In genomic region chr6:165426892-165427291, GRCh38 we compare ENCODE assay signal across 21 cellular contexts.
A peak's percentile ranks its signal among the peaks of the same experiment; 100 is the strongest.
DNase-seq lines count a peak whose midpoint lies in the region; ATAC-seq, FAIRE-seq and TF ChIP-seq lines count a peak whose summit lies in the region.
"Had no signal": no experiment of that assay in that cellular context is flagged by ENCODE, and none has a peak within 500 bp of the region (broad histone marks: within the 10 kb centered on the region; RNA-seq: fewer than 3 reads in every experiment).

No MANE protein-coding gene starts in this region.

- no peaks in the 10 kb centered on the region for H3K36me3 Mint-ChIP-seq in MCF 10A (ENCODE audit: insufficient read depth, unreplicated experiment)
- H3K36me3 Mint-ChIP-seq: CD8-positive, alpha-beta T cell had no signal

- BruUV-seq in MCF 10A (replicated peaks; lab: Mats Ljungman, UMichigan): no TSS peak

- H3K4me3 ChIP-seq in breast epithelium: no peak overlapping the region
- no peak overlapping the region for H3K4me3 ChIP-seq in bronchial epithelial cell (ENCODE audit: low read depth, low read length)
- no peak overlapping the region for H3K4me3 ChIP-seq in fibroblast of pulmonary artery (replicated peaks; ENCODE audit: low read depth, low read length)
- H3K4me3 ChIP-seq: A549; BLaER1 treated with 17β-estradiol and CSF1 and Interleukin-3, amounts not matched to agents 10 nM and 100 nM had no signal

- POLR2A ChIA-PET in MCF 10A (lab: Yijun Ruan, JAX): no interaction called here

- no peak overlapping the region for H3K27ac Mint-ChIP-seq in MCF 10A (ENCODE audit: low read depth, unreplicated experiment)
- H3K27ac Mint-ChIP-seq: B cell; CD4-positive, alpha-beta T cell; CD8-positive, alpha-beta T cell had no signal

- intact Hi-C loops in MCF 10A (cut with micrococcal nuclease): no loop called here
- intact Hi-C loops in breast epithelium (cut with DNase I; ENCODE audit: low total_unique reads): no loop called here

- H3K9me3 Mint-ChIP-seq in MCF 10A (ENCODE audit: unreplicated experiment): peaks cover 5% of the 10 kb centered on the region

- no peak overlapping the region for H3K27ac ChIP-seq in breast epithelium
- H3K27ac ChIP-seq: 22Rv1; A549; BLaER1 treated with 17β-estradiol and CSF1 and Interleukin-3, amounts not matched to agents 10 nM and 100 nM; C4-2B had no signal

- TF ChIP-seq CTCF in MCF 10A (IDR thresholded peaks at IDR 0.05; ENCODE audit: unreplicated experiment): no peak
- TF ChIP-seq CTCF in breast epithelium (IDR thresholded peaks at IDR 0.05): no peak
- TF ChIP-seq CTCF in bronchial epithelial cell (IDR thresholded peaks at IDR 0.05; ENCODE audit: insufficient read depth, low read length, severe bottlenecking): no peak
- TF ChIP-seq CTCF in fibroblast of pulmonary artery (IDR thresholded peaks at IDR 0.05; ENCODE audit: low read length, missing control alignments): no peak

- no peak for ATAC-seq in GM21717 (IDR thresholded peaks at IDR 0.05; ENCODE audit: unreplicated experiment)
- ATAC-seq: A549; CD8-positive, alpha-beta T cell had no signal

- DNase-seq in MCF 10A (ENCODE audit: unreplicated experiment) (peak; percentile 22), breast epithelium (ENCODE audit: low spot score in 2 of 2) (no peak), bronchial epithelial cell (ENCODE audit: low read depth) (peak; percentile 56), fibroblast of pulmonary artery (ENCODE audit: low read depth) (peak; percentile 12), NCI-H82 (lab: John Stamatoyannopoulos, UW) (no peak)
- DNase-seq: AML-193; Caco-2; Calu3; CD4-positive, alpha-beta T cell; CD8-positive, alpha-beta T cell; DMS79 treated with DMSO at 0.1 percent for 48 hours; GF-D8 had no signal

- H3K4me1 ChIP-seq in breast epithelium: no peaks in the 10 kb centered on the region
- H3K4me1 ChIP-seq: A549; BLaER1 treated with 17β-estradiol and CSF1 and Interleukin-3, amounts not matched to agents 10 nM and 100 nM; Caco-2 had no signal

- H3K27me3 Mint-ChIP-seq in MCF 10A (ENCODE audit: insufficient read depth, unreplicated experiment): no peaks in the 10 kb centered on the region
- H3K27me3 Mint-ChIP-seq: B cell; CD4-positive, alpha-beta T cell had no signal

- H3K4me1 Mint-ChIP-seq in MCF 10A (ENCODE audit: insufficient read depth, unreplicated experiment): no peaks in the 10 kb centered on the region
- H3K4me1 Mint-ChIP-seq: B cell had no signal

- FAIRE-seq in bronchial epithelial cell (lab: Jason Lieb, UNC): no peak
- FAIRE-seq: A549, D721Med, G401.6, GM12891 had no signal

- no peak overlapping the region for H3K4me3 Mint-ChIP-seq in MCF 10A (ENCODE audit: unreplicated experiment)
- H3K4me3 Mint-ChIP-seq: B cell; CD4-positive, alpha-beta T cell; CD8-positive, alpha-beta T cell had no signal

- CTCF ChIA-PET in MCF 10A (lab: Yijun Ruan, JAX): interaction anchor here (1.0 to 1.7 kb wide), 2 partner anchors 10 to 13 kb away, joined by 3 to 6 read pairs; no protein-coding TSS in a partner anchor

- H3K27me3 ChIP-seq in breast epithelium: no peaks in the 10 kb centered on the region
- no peaks in the 10 kb centered on the region for H3K27me3 ChIP-seq in bronchial epithelial cell (ENCODE audit: control insufficient read depth, insufficient read depth, low read length)
- H3K27me3 ChIP-seq: BLaER1 treated with 17β-estradiol and CSF1 and Interleukin-3, amounts not matched to agents 10 nM and 100 nM had no signal

- H3K9me3 ChIP-seq in breast epithelium: no peaks in the 10 kb centered on the region
- H3K9me3 ChIP-seq: A549, Caco-2 had no signal

- H3K36me3 ChIP-seq in breast epithelium (no peaks in the 10 kb centered on the region), bronchial epithelial cell (ENCODE audit: control insufficient read depth, insufficient read depth, low read length) (no peaks in the 10 kb centered on the region)
- H3K36me3 ChIP-seq: BLaER1 treated with 17β-estradiol and CSF1 and Interleukin-3, amounts not matched to agents 10 nM and 100 nM had no signal

- no peak for TF ChIP-seq POLR2A in breast epithelium (IDR thresholded peaks at IDR 0.05)

Comparison
In these comparisons a context has a peak if more than half of its experiments do, and no peak if none do; other contexts are left out.
1. DNase-seq: peak in MCF 10A (single experiment), bronchial epithelial cell (single experiment) and fibroblast of pulmonary artery (single experiment); none in breast epithelium (0 of 2) and NCI-H82 (single experiment).